Comparison of ENCODE assay signal across 18 cellular contexts in genomic region chr15:39465843-39466242, GRCh38.
DNase-seq lines count a peak whose midpoint lies in the region; ATAC-seq, FAIRE-seq and TF ChIP-seq lines count a peak whose summit lies in the region.
"Had no signal": no experiment of that assay in that cellular context is flagged by ENCODE, and none has a peak within 500 bp of the region (broad histone marks: within the 10 kb centered on the region; RNA-seq: fewer than 3 reads in every experiment).

No MANE protein-coding gene starts in this region.

- DNase-seq in GM23248 (peak; percentile 36), Peyer's patch (no peak), kidney (no peak), stomach (no peak), NCI-H345 treated with DMSO at 0.1 percent for 48 hours (lab: John Stamatoyannopoulos, UW; ENCODE audit: unreplicated experiment) (no peak)
- no peak for DNase-seq in activated CD4-positive, alpha-beta T cell treated with anti-CD3 and anti-CD28 coated beads for 1 hour
- DNase-seq: activated CD8-positive, alpha-beta memory T cell treated with anti-CD3 and anti-CD28 coated beads, Interleukin-2, amount 10 ng/mL, durations not matched to agents 7 days and 5 days; dorsolateral prefrontal cortex; H7; head of caudate nucleus; NCI-H1417; NCI-H2171; stimulated activated naive CD8-positive, alpha-beta T cell treated with anti-CD3 and anti-CD28 coated beads, Interleukin-15, Interleukin-2, amounts not matched to agents 100 U/mL and 50 U/mL, for 24 hours had no signal

- H3K9ac ChIP-seq in GM23248 (peak overlapping the region; percentile 48), kidney (ENCODE audit: low read length in 2 of 2) (no peak overlapping the region)
- H3K9ac ChIP-seq: neural progenitor cell had no signal

- no peaks in the 10 kb centered on the region for H3K9me2 ChIP-seq in GM23248 (ENCODE audit: insufficient read depth)

- H3F3A ChIP-seq in GM23248 (ENCODE audit: insufficient read depth): peaks cover 54% of the 10 kb centered on the region

- H3K4me3 ChIP-seq in GM23248: no peak overlapping the region
- H3K4me3 ChIP-seq in Peyer's patch: no peak overlapping the region
- H3K4me3 ChIP-seq in kidney (ENCODE audit: low read length in 2 of 2): no peak overlapping the region
- H3K4me3 ChIP-seq in stomach: no peak overlapping the region
- H3K4me3 ChIP-seq: cardiac muscle cell, dorsolateral prefrontal cortex, neural progenitor cell had no signal

- H3K36me3 ChIP-seq in GM23248 (ENCODE audit: low read depth) (no peaks in the 10 kb centered on the region), Peyer's patch (no peaks in the 10 kb centered on the region), kidney (ENCODE audit: control insufficient read depth in 1 of 2, insufficient read depth in 2 of 2, low read length in 2 of 2) (no peaks in the 10 kb centered on the region), stomach (no peaks in the 10 kb centered on the region)
- H3K36me3 ChIP-seq: cardiac muscle cell, neural progenitor cell had no signal

- WGBS in GM23248 (ENCODE audit: low coverage in 1 of 2, low lambda C conversion rate in 2 of 2, missing lambda C conversion rate in 2 of 2), 2 experiments: 63 to 68% methylated on average over 3 of the region's 3 CpGs
- WGBS in stomach, 5 donors: 68 to 93% (median 82%) methylated on average over 3 of the region's 3 CpGs

- intact Hi-C loops in kidney (cut with DNase I): no loop called here
- intact Hi-C loops in stomach (cut with DNase I; ENCODE audit: low total_unique reads): no loop called here

- no peaks in the 10 kb centered on the region for H3K79me2 ChIP-seq in GM23248 (ENCODE audit: insufficient read depth)

- no peak for FAIRE-seq in kidney (lab: Jason Lieb, UNC)
- FAIRE-seq: GM18507, urothelium cell line had no signal

- TF ChIP-seq CTCF in Peyer's patch (IDR thresholded peaks at IDR 0.05) (no peak), kidney (IDR thresholded peaks at IDR 0.05; ENCODE audit: borderline replicate concordance, extremely low read depth, insufficient read depth) (no peak), stomach (IDR thresholded peaks at IDR 0.05) (no peak)

- in situ Hi-C loops in GM23248 (cut with MboI): loop anchor here (10.0 kb wide), 1 partner anchor 109 kb away; no protein-coding TSS in a partner anchor

- H3K27me3 ChIP-seq in GM23248 (replicated peaks; ENCODE audit: insufficient read depth) (no peaks in the 10 kb centered on the region), Peyer's patch (no peaks in the 10 kb centered on the region), stomach (no peaks in the 10 kb centered on the region)
- H3K27me3 ChIP-seq: cardiac muscle cell, dorsolateral prefrontal cortex, neural progenitor cell had no signal

- ATAC-seq in GM18867 (IDR thresholded peaks at IDR 0.05; ENCODE audit: unreplicated experiment): no peak
- ATAC-seq: activated CD8-positive, alpha-beta memory T cell treated with anti-CD3 and anti-CD28 coated beads, Interleukin-2, amount 10 ng/mL, durations not matched to agents 7 days and 5 days; stimulated activated naive CD8-positive, alpha-beta T cell treated with anti-CD3 and anti-CD28 coated beads, Interleukin-15, Interleukin-2, amounts not matched to agents 100 U/mL and 50 U/mL, for 24 hours had no signal

- no peak overlapping the region for H3K4me2 ChIP-seq in GM23248 (ENCODE audit: unreplicated experiment)
- H3K4me2 ChIP-seq: neural progenitor cell had no signal

- no peaks in the 10 kb centered on the region for H3K9me3 ChIP-seq in GM23248 (ENCODE audit: low read depth)
- H3K9me3 ChIP-seq in Peyer's patch: no peaks in the 10 kb centered on the region
- no peaks in the 10 kb centered on the region for H3K9me3 ChIP-seq in kidney (ENCODE audit: control insufficient read depth in 1 of 2, low read length in 2 of 2)
- H3K9me3 ChIP-seq in stomach: no peaks in the 10 kb centered on the region

- H3K4me1 ChIP-seq in GM23248 (ENCODE audit: insufficient read depth) (peaks cover 31% of the 10 kb centered on the region), Peyer's patch (peaks cover 0 to 7% (median 0%) of the 10 kb centered on the region in 4 donors), kidney (ENCODE audit: control insufficient read depth in 1 of 2, insufficient read depth in 1 of 2, low read depth in 1 of 2, low read length in 2 of 2) (peaks cover 0 to 2% of the 10 kb centered on the region in 2 donors), stomach (peaks cover 0 to 6% (median 3%) of the 10 kb centered on the region in 4 donors)
- H3K4me1 ChIP-seq: neural progenitor cell had no signal

- H4K20me1 ChIP-seq in GM23248 (ENCODE audit: insufficient read depth): no peaks in the 10 kb centered on the region

- TF ChIP-seq POLR2A in Peyer's patch (IDR thresholded peaks at IDR 0.05) (no peak), stomach (IDR thresholded peaks at IDR 0.05) (no peak)

- H3K27ac ChIP-seq in GM23248 (peak overlapping the region; percentile 72), Peyer's patch (peak overlapping the region; percentile 34 to 68 (median 46)), kidney (ENCODE audit: low read depth in 2 of 2, low read length in 2 of 2) (peak overlapping the region; percentile 15 to 33), stomach (peak overlapping the region; percentile 47 to 83 (median 68))
- H3K27ac ChIP-seq: cardiac muscle cell, dorsolateral prefrontal cortex, neural progenitor cell had no signal

- no peak for TF ChIP-seq EP300 in stomach (IDR thresholded peaks at IDR 0.05)

- peak overlapping the region; percentile 80 for H2AFZ ChIP-seq in GM23248
- H2AFZ ChIP-seq: neural progenitor cell had no signal
